Comparison of ENCODE assay signal across 33 cellular contexts in the genomic region with DNA sequence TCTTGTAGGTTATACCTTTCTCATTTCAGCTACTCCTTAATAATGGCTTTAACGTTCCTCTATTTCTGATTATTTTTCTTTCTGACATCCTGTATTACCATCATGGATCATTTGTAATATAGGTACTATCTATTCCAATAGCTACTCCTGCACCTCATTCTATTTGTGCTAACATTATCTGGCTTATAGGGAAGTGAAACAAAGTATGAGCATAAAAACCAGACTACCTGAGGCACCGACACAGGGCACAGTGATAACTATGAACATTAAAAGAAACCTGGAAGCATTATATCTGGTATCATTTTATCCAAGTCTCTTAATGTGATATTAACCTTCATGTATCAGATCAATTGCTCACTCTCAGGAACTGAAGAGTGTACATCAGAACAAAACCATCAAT.
"Had no signal": no experiment of that assay in that cellular context is flagged by ENCODE, and none has a peak within 500 bp of the region (broad histone marks: within the 10 kb centered on the region; RNA-seq: fewer than 3 reads in every experiment).

No MANE protein-coding gene starts in this region.

- H3K27ac ChIP-seq: adrenal gland, ascending aorta, body of pancreas, brain microvascular endothelial cell, breast epithelium, cardiac muscle cell had no signal

- H3K36me3 ChIP-seq: adrenal gland, ascending aorta, brain microvascular endothelial cell, breast epithelium, cardiac muscle cell had no signal

- ATAC-seq: activated naive CD4-positive, alpha-beta T cell treated with anti-CD3 and anti-CD28 coated beads, Interleukin-2, amount 50 U/mL, for 72 hours; activated naive CD8-positive, alpha-beta T cell treated with anti-CD3 and anti-CD28 coated beads, Interleukin-2, amount 50 U/mL, for 24 hours; activated T-cell treated with anti-CD3 and anti-CD28 coated beads, Interleukin-2, amount 50 U/mL, for 4 hours; activated T-cell treated with anti-CD3 and anti-CD28 coated beads, Interleukin-2, amount 50 U/mL, for 72 hours; activated T-helper 17 cell treated with anti-CD3 and anti-CD28 coated beads, Interleukin-2, amount 50 U/mL, for 72 hours; body of pancreas had no signal

- H3K4me3 ChIP-seq: adrenal gland, ascending aorta, body of pancreas, breast epithelium, cardiac muscle cell had no signal

- H3K27me3 ChIP-seq: adrenal gland, ascending aorta, body of pancreas, brain microvascular endothelial cell, breast epithelium, cardiac muscle cell had no signal

- DNase-seq: activated effector memory CD4-positive, alpha-beta T cell treated with anti-CD3 and anti-CD28 coated beads, Interleukin-2, amount 50 U/mL, for 16 hours; activated effector memory CD4-positive, alpha-beta T cell treated with Interleukin-2 at 50 U/mL for 16 hours; activated gamma-delta T cell; activated gamma-delta T cell treated with Interleukin-2 at 50 U/mL for 16 hours; activated naive CD4-positive, alpha-beta T cell; activated naive CD4-positive, alpha-beta T cell treated with anti-CD3 and anti-CD28 coated beads for 36 hours; activated naive CD4-positive, alpha-beta T cell treated with anti-CD3 and anti-CD28 coated beads, Interleukin-2, amount 10 ng/mL, durations not matched to agents 7 days and 5 days; activated naive CD4-positive, alpha-beta T cell treated with anti-CD3 and anti-CD28 coated beads, Interleukin-2, amount 50 U/mL, for 16 hours; activated naive CD4-positive, alpha-beta T cell treated with Interleukin-2 at 50 U/mL for 16 hours; activated naive CD8-positive, alpha-beta T cell treated with anti-CD3 and anti-CD28 coated beads for 36 hours; activated naive CD8-positive, alpha-beta T cell treated with anti-CD3 and anti-CD28 coated beads, Interleukin-2, amount 10 ng/mL, durations not matched to agents 7 days and 5 days; activated naive CD8-positive, alpha-beta T cell treated with anti-CD3 and anti-CD28 coated beads, Interleukin-2, amount 50 U/mL, for 24 hours; activated T-cell treated with anti-CD3 and anti-CD28 coated beads, Interleukin-2, amount 50 U/mL, for 24 hours; activated T-cell treated with anti-CD3 and anti-CD28 coated beads, Interleukin-2, amount 50 U/mL, for 4 hours; activated T-cell treated with anti-CD3 and anti-CD28 coated beads, Interleukin-2, amount 50 U/mL, for 48 hours; activated T-cell treated with anti-CD3 and anti-CD28 coated beads, Interleukin-2, amount 50 U/mL, for 72 hours; adrenal gland; amniotic stem cell; amygdala; anterior cingulate cortex; aorta; body of pancreas; brain microvascular endothelial cell; caudate nucleus; cerebellar nuclear complex had no signal

- FAIRE-seq: astrocyte, bronchial epithelial cell, colon had no signal

- H3K4me1 ChIP-seq: adrenal gland, ascending aorta, breast epithelium had no signal

- H3K9me3 ChIP-seq: adrenal gland, ascending aorta, body of pancreas, breast epithelium had no signal
